28 cellular contexts compared by ENCODE assay signal in the genomic region with DNA sequence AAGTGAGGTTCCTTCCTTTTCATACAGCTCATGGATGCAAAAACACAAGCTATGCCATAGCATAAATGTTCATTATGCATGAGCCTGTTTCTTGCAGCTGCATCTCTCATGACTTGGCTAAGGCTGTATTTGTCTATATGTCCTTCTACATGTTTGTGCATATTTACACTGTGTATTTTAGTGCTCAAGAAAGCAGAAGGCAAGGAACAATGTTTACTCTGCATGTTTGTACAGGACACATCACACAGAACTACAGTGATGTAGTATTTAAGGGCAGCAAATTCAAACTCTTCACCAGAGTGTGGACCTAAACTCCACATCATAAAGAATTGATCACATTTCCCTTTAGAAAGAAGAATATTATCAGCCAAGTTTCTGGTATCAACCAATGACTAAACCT.
"Had no signal": no experiment of that assay in that cellular context is flagged by ENCODE, and none has a peak within 500 bp of the region (broad histone marks: within the 10 kb centered on the region; RNA-seq: fewer than 3 reads in every experiment).

No MANE protein-coding gene starts in this region.

- FAIRE-seq: endothelial cell of umbilical vein, islet of Langerhans had no signal

- H3K4me1 ChIP-seq: colonic mucosa, esophagus muscularis mucosa, foreskin keratinocyte, lower lobe of right lung, psoas muscle, sigmoid colon, testis, upper lobe of left lung, uterus had no signal

- H3K27me3 ChIP-seq: colonic mucosa, esophagus muscularis mucosa, foreskin keratinocyte, heart right ventricle, ovary, sigmoid colon, spleen, testis, tibial nerve, upper lobe of left lung, uterus had no signal

- H3K27ac ChIP-seq: colonic mucosa, esophagus muscularis mucosa, foreskin keratinocyte, heart right ventricle, lower lobe of right lung, ovary, psoas muscle, sigmoid colon, spleen, testis, tibial nerve, upper lobe of left lung, uterus had no signal

- ATAC-seq: heart right ventricle; left ventricle myocardium superior; lower lobe of right lung; naive thymus-derived CD8-positive, alpha-beta T cell; psoas muscle; right cardiac atrium; stimulated activated memory B cell treated with anti-CD40 and anti-IgM and Interleukin-4, amounts not matched to agents 10 μg/mL and 1 μg/mL and 100 μg/mL, for 72 hours; stimulated activated naive CD8-positive, alpha-beta T cell treated with anti-CD3 and anti-CD28 coated beads, Interleukin-15, Interleukin-2, amounts not matched to agents 100 U/mL and 50 U/mL, for 24 hours had no signal

- H3K9me3 ChIP-seq: colonic mucosa, esophagus muscularis mucosa, heart right ventricle, lower lobe of right lung, ovary, psoas muscle, sigmoid colon, spleen, testis, tibial nerve, upper lobe of left lung, uterus had no signal

- H3K36me3 Mint-ChIP-seq: naive thymus-derived CD8-positive, alpha-beta T cell; stimulated activated memory B cell treated with anti-CD40 and anti-IgM and Interleukin-4, amounts not matched to agents 10 μg/mL and 1 μg/mL and 100 μg/mL, for 72 hours had no signal

- DNase-seq: colonic mucosa; dermis blood vessel endothelial cell; effector memory CD4-positive, alpha-beta T cell; foreskin keratinocyte; glutamatergic neuron; heart right ventricle; hippocampal formation; left ventricle myocardium superior; lower lobe of right lung; naive thymus-derived CD8-positive, alpha-beta T cell; occipital lobe; ovary; posterior cingulate gyrus; psoas muscle; right cardiac atrium; sigmoid colon; spleen; stimulated activated CD4-positive, alpha-beta T cell treated with anti-CD3 and anti-CD28 coated beads, Interleukin-4, amount 100 ng/mL, for 4 hours; stimulated activated naive CD8-positive, alpha-beta T cell treated with anti-CD3 and anti-CD28 coated beads, Interleukin-15, Interleukin-2, amounts not matched to agents 100 U/mL and 50 U/mL, for 24 hours; substantia nigra; testis; upper lobe of left lung; uterus had no signal

- H3K36me3 ChIP-seq: colonic mucosa, esophagus muscularis mucosa, heart right ventricle, lower lobe of right lung, ovary, sigmoid colon, spleen, tibial nerve, upper lobe of left lung, uterus had no signal

- H3K4me1 Mint-ChIP-seq: naive thymus-derived CD8-positive, alpha-beta T cell; stimulated activated memory B cell treated with anti-CD40 and anti-IgM and Interleukin-4, amounts not matched to agents 10 μg/mL and 1 μg/mL and 100 μg/mL, for 72 hours had no signal

- H3K9me3 Mint-ChIP-seq: naive thymus-derived CD8-positive, alpha-beta T cell; stimulated activated memory B cell treated with anti-CD40 and anti-IgM and Interleukin-4, amounts not matched to agents 10 μg/mL and 1 μg/mL and 100 μg/mL, for 72 hours had no signal

- H3K4me3 Mint-ChIP-seq: naive thymus-derived CD8-positive, alpha-beta T cell; stimulated activated memory B cell treated with anti-CD40 and anti-IgM and Interleukin-4, amounts not matched to agents 10 μg/mL and 1 μg/mL and 100 μg/mL, for 72 hours had no signal

- H3K27me3 Mint-ChIP-seq: stimulated activated memory B cell treated with anti-CD40 and anti-IgM and Interleukin-4, amounts not matched to agents 10 μg/mL and 1 μg/mL and 100 μg/mL, for 72 hours had no signal

- H3K4me3 ChIP-seq: colonic mucosa, esophagus muscularis mucosa, heart right ventricle, lower lobe of right lung, ovary, psoas muscle, sigmoid colon, spleen, testis, tibial nerve, upper lobe of left lung, uterus had no signal
